ENCODE assay signal across 8 cellular contexts in genomic region chr16:24041834-24042631, GRCh38.
DNase-seq lines count a peak whose midpoint lies in the region; ATAC-seq and TF ChIP-seq lines count a peak whose summit lies in the region.

No MANE protein-coding gene starts in this region.

- DNase-seq in GM06990 (ENCODE audit: extremely low read depth, insufficient read length) (no peak), NCI-H82 (lab: John Stamatoyannopoulos, UW) (peak; percentile 83), endothelial cell (ENCODE audit: low spot score) (peak; percentile 80), mucosa of gallbladder (ENCODE audit: low spot score) (peak; percentile 65)
- peak; percentile 92 for DNase-seq in activated CD8-positive, alpha-beta T cell treated with anti-CD3 and anti-CD28 coated beads for 36 hours
- DNase-seq in stimulated activated CD8-positive, alpha-beta memory T cell treated with anti-CD3 and anti-CD28 coated beads, Interleukin-7, amount 100 ng/mL, for 1 hour (ENCODE audit: low read depth in 2 of 2) = peak; percentile 59 to 67

- no peak overlapping the region for H3K4me3 Mint-ChIP-seq in activated CD8-positive, alpha-beta T cell treated with anti-CD3 and anti-CD28 coated beads for 36 hours
- no peak overlapping the region for H3K4me3 Mint-ChIP-seq in endothelial cell (ENCODE audit: unreplicated experiment)

- intact Hi-C loops in activated CD8-positive, alpha-beta T cell treated with anti-CD3 and anti-CD28 coated beads for 36 hours (cut with micrococcal nuclease) = loop anchor here (2.0 to 10.0 kb wide), 2 partner anchors 211 to 463 kb away; no protein-coding TSS in a partner anchor

- no peaks in the 10 kb centered on the region for H3K27me3 ChIP-seq in GM06990 (replicated peaks; ENCODE audit: control insufficient read depth, insufficient read depth, low read length)

- peak; percentile 52 for ATAC-seq in HG03103 (IDR thresholded peaks at IDR 0.05; ENCODE audit: low read depth, unreplicated experiment)
- peak; percentile 97 for ATAC-seq in activated CD8-positive, alpha-beta T cell treated with anti-CD3 and anti-CD28 coated beads for 36 hours
- no peak for ATAC-seq in HG02571 (IDR thresholded peaks at IDR 0.05; ENCODE audit: unreplicated experiment)

- CTCF ChIA-PET in activated CD8-positive, alpha-beta T cell treated with anti-CD3 and anti-CD28 coated beads for 36 hours (lab: Charles Lee) = interaction anchor here (0.7 to 6.6 kb wide), 31 partner anchors 11 to 465 kb away, joined by 3 to 58 read pairs (median 5); partner anchors contain the start of gene CACNG3

- H3K4me1 Mint-ChIP-seq in activated CD8-positive, alpha-beta T cell treated with anti-CD3 and anti-CD28 coated beads for 36 hours (ENCODE audit: low read depth) = peaks cover 4% of the 10 kb centered on the region
- peaks cover 4% of the 10 kb centered on the region for H3K4me1 Mint-ChIP-seq in endothelial cell (ENCODE audit: unreplicated experiment)

- TF ChIP-seq CTCF in GM06990 (IDR thresholded peaks at IDR 0.05; ENCODE audit: insufficient read depth, low read length, poor library complexity, severe bottlenecking) (peak; percentile 79), endothelial cell (IDR thresholded peaks at IDR 0.05; ENCODE audit: unreplicated experiment) (peak; percentile 96)
- TF ChIP-seq CTCF in activated CD8-positive, alpha-beta T cell treated with anti-CD3 and anti-CD28 coated beads for 36 hours (IDR thresholded peaks at IDR 0.05) = peak; percentile 86

- H3K27ac Mint-ChIP-seq in activated CD8-positive, alpha-beta T cell treated with anti-CD3 and anti-CD28 coated beads for 36 hours = no peak overlapping the region
- no peak overlapping the region for H3K27ac Mint-ChIP-seq in endothelial cell (ENCODE audit: unreplicated experiment)

- H3K36me3 ChIP-seq in GM06990 (ENCODE audit: control insufficient read depth, insufficient read depth, low read length) = peaks cover 25% of the 10 kb centered on the region

- no peaks in the 10 kb centered on the region for H3K27me3 Mint-ChIP-seq in activated CD8-positive, alpha-beta T cell treated with anti-CD3 and anti-CD28 coated beads for 36 hours
- no peaks in the 10 kb centered on the region for H3K27me3 Mint-ChIP-seq in endothelial cell (ENCODE audit: unreplicated experiment)

- POLR2A ChIA-PET in activated CD8-positive, alpha-beta T cell treated with anti-CD3 and anti-CD28 coated beads for 36 hours (lab: Charles Lee) = no interaction called here

- H3K4me3 ChIP-seq in GM06990 (replicated peaks; ENCODE audit: low read depth, low read length) = no peak overlapping the region

- H3K36me3 Mint-ChIP-seq in activated CD8-positive, alpha-beta T cell treated with anti-CD3 and anti-CD28 coated beads for 36 hours (ENCODE audit: low read depth) = peaks cover 11% of the 10 kb centered on the region
- peaks cover 8% of the 10 kb centered on the region for H3K36me3 Mint-ChIP-seq in endothelial cell (ENCODE audit: low read depth, unreplicated experiment)

- no peaks in the 10 kb centered on the region for H3K9me3 Mint-ChIP-seq in activated CD8-positive, alpha-beta T cell treated with anti-CD3 and anti-CD28 coated beads for 36 hours
- H3K9me3 Mint-ChIP-seq in endothelial cell (ENCODE audit: unreplicated experiment) = no peaks in the 10 kb centered on the region
